ENCODE assay signal across 1 cellular context in the genomic region with DNA sequence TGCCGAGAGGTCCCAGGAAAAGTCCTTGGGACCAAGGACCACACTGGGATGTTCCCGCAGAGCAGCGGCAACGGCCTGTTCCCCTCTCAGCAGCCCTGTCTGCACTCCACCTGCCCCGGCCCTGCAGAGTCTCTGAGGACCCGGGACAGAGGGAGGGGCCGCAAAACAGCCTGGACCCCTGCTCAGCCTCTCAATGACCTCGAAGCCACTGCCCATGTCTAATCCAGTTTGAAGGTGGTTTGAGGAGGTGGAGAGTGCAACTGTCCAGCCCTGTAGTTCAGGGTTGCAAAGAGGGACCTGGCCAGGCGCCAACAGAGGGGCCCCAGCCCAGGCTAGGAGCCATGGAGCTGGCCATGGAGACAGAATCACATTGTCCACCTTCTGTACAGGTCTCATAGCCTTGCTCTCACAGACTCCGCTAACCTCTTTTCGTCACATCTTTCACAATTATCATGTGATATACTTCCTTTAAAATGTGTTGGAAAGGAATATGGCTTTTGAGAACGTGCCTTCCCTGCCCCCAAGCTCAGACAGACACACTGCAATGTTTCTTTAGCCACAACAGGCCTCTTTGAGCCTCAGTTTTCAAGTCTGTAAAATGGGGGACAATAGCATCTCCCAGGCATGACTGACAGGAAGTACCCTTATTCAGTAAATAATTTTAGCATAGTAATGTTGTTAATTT.
TF ChIP-seq lines count a peak whose summit lies in the region.

No MANE protein-coding gene starts in this region.

TF ChIP-seq in K562, 482 proteins besides CTCF, POLR2A, EP300 and RAD21:
- TF ChIP-seq PHTF2 (CRISPR knock-in tag; IDR thresholded peaks at IDR 0.05) (no peak), NFIC (IDR thresholded peaks at IDR 0.05) (peak; percentile 62), RBM25 (IDR thresholded peaks at IDR 0.05; ENCODE audit: low read depth, low read length, severe bottlenecking) (peak; percentile 81), HNRNPK (IDR thresholded peaks at IDR 0.05; ENCODE audit: low read depth, low read length, poor library complexity, severe bottlenecking) (no peak)
